Comparison of ENCODE assay signal across 1 cellular context in genomic region chr19:4760285-4760650, GRCh38.
TF ChIP-seq lines count a peak whose summit lies in the region.

No MANE protein-coding gene starts in this region.

TF ChIP-seq in IMR-90, 13 proteins besides CTCF, POLR2A, EP300 and RAD21 (continued from another document):
- TF ChIP-seq CEBPB (IDR thresholded peaks at IDR 0.05; ENCODE audit: low read depth, low read length) (no peak), SMC3 (IDR thresholded peaks at IDR 0.05; ENCODE audit: low read depth, low read length) (no peak), USF2 (IDR thresholded peaks at IDR 0.05; ENCODE audit: low read depth, low read length) (no peak), BHLHE40 (IDR thresholded peaks at IDR 0.05; ENCODE audit: low read depth, low read length) (no peak), MAZ (IDR thresholded peaks at IDR 0.05; ENCODE audit: borderline replicate concordance, low read depth, low read length) (no peak)
TF ChIP-seq in IMR-90: peak in this region for 0.
